Comparison of ENCODE assay signal across 8 cellular contexts in genomic region chr6:57021086-57021720, GRCh38. TPM values are rescaled to one million over a fixed set of nuclear protein-coding genes. Genes with fewer than 3 reads are reported as not detected.
DNase-seq lines count a peak whose midpoint lies in the region; ATAC-seq and TF ChIP-seq lines count a peak whose summit lies in the region.

No MANE protein-coding gene starts in this region.

- H3K9ac ChIP-seq in liver (ENCODE audit: low read depth in 1 of 2, low read length in 2 of 2): no peak overlapping the region

- H3K9me3 ChIP-seq in liver (ENCODE audit: control insufficient read depth in 4 of 4, low read length in 3 of 4): peaks cover 0 to 4% (median 0%) of the 10 kb centered on the region in 4 donors

- no peak overlapping the region for H3K4me3 Mint-ChIP-seq in central memory CD8-positive, alpha-beta T cell

- no peak overlapping the region for H3K27ac Mint-ChIP-seq in central memory CD8-positive, alpha-beta T cell (ENCODE audit: low read depth)

- DNase-seq in DMS53 treated with DMSO at 0.1 percent for 48 hours (lab: John Stamatoyannopoulos, UW; ENCODE audit: unreplicated experiment) (peak; percentile 67), HT1080 (ENCODE audit: low read depth) (peak; percentile 59), NOMO-1 treated with DMSO at 0.1 percent for 48 hours (lab: John Stamatoyannopoulos, UW; ENCODE audit: unreplicated experiment) (peak; percentile 47), GOT3 (lab: John Stamatoyannopoulos, UW) (no peak)
- no peak for DNase-seq in central memory CD8-positive, alpha-beta T cell (ENCODE audit: low spot score in 2 of 2)

- TF ChIP-seq CTCF in liver (IDR thresholded peaks at IDR 0.05; ENCODE audit: low read depth, low read length, missing input control): peak; percentile 47

- no peaks in the 10 kb centered on the region for H3K36me3 ChIP-seq in liver (ENCODE audit: control insufficient read depth in 4 of 4, insufficient read depth in 3 of 4, low read depth in 1 of 4, low read length in 3 of 4)

- H3K27me3 Mint-ChIP-seq in central memory CD8-positive, alpha-beta T cell: peaks cover 18% of the 10 kb centered on the region

- H3K4me1 Mint-ChIP-seq in central memory CD8-positive, alpha-beta T cell: no peaks in the 10 kb centered on the region

- H3K27ac ChIP-seq in liver (ENCODE audit: low read depth in 1 of 2, low read length in 2 of 2): no peak overlapping the region

- H3K9me3 Mint-ChIP-seq in central memory CD8-positive, alpha-beta T cell: peaks cover 17% of the 10 kb centered on the region

- 21% methylated on average over 1 of the region's 1 CpG for whole genome bisulfite sequencing in liver

- H3K4me3 ChIP-seq in liver (ENCODE audit: low read depth in 1 of 3, low read length in 3 of 3): no peak overlapping the region

- TF ChIP-seq RAD21 in liver (IDR thresholded peaks at IDR 0.05): peak; percentile 64 to 74

- peaks cover 0 to 3% (median 0%) of the 10 kb centered on the region in 4 donors for H3K4me1 ChIP-seq in liver (ENCODE audit: control insufficient read depth in 4 of 4, insufficient read depth in 4 of 4, low read length in 3 of 4)

- H3K36me3 Mint-ChIP-seq in central memory CD8-positive, alpha-beta T cell (ENCODE audit: insufficient read depth): no peaks in the 10 kb centered on the region

- ATAC-seq in GM19455 (IDR thresholded peaks at IDR 0.05; ENCODE audit: unreplicated experiment) (peak; percentile 73), GM21360 (IDR thresholded peaks at IDR 0.05; ENCODE audit: unreplicated experiment) (no peak)
- ATAC-seq in central memory CD8-positive, alpha-beta T cell (replicated peaks; ENCODE audit: extremely low read depth, poor library complexity, severe bottlenecking): peak; percentile 28

- no peaks in the 10 kb centered on the region for H3K27me3 ChIP-seq in liver (ENCODE audit: control insufficient read depth in 4 of 4, insufficient read depth in 4 of 4, low read length in 3 of 4)

TF ChIP-seq in liver, 16 proteins besides CTCF, POLR2A, EP300 and RAD21:
- TF ChIP-seq ZBTB33 (IDR thresholded peaks at IDR 0.05) (no peak), REST (IDR thresholded peaks at IDR 0.05) (no peak), FOXA1 (IDR thresholded peaks at IDR 0.05) (no peak), ATF3 (IDR thresholded peaks at IDR 0.05) (no peak), FOXA2 (IDR thresholded peaks at IDR 0.05) (no peak), RXRA (IDR thresholded peaks at IDR 0.05) (no peak), HNF4A (conservative IDR thresholded peaks at IDR 0.05) (no peak), YY1 (IDR thresholded peaks at IDR 0.05) (no peak), JUND (IDR thresholded peaks at IDR 0.05) (no peak), SP1 (IDR thresholded peaks at IDR 0.05) (no peak), NR2F2 (IDR thresholded peaks at IDR 0.05) (no peak)

RNA-seq across cellular contexts. Expression of gene KIAA1586, which starts 25.3 kb away (rescaled TPM):
- total RNA-seq in HT1080 (2014; rRNA removed; shearing (Covaris generic)): 7.9 and 8.6 TPM in 2 replicates
- polyA plus RNA-seq in HT1080 (2015; cell fraction: cytosol; rRNA removed): 5.6 and 8.4 TPM in 2 replicates
- polyA plus RNA-seq in HT1080 (2015; cell fraction: nucleus; rRNA removed): 9.8 and 12.2 TPM in 2 replicates
- total RNA-seq in liver: 10 to 100 TPM in 1 of 2 donors, 1 to 10 TPM in 1; 5.3 to 25.0 TPM
- polyA plus RNA-seq in liver: 1 to 10 TPM; 2.1 to 5.7 TPM

Comparison
In these comparisons a context has a peak if more than half of its experiments do, and no peak if none do; other contexts are left out.
1. DNase-seq: peak in DMS53 treated with DMSO at 0.1 percent for 48 hours (single experiment), HT1080 (single experiment) and NOMO-1 treated with DMSO at 0.1 percent for 48 hours (single experiment); none in central memory CD8-positive, alpha-beta T cell (0 of 2) and GOT3 (single experiment).